ENCODE assay signal across 1 cellular context in the genomic region with DNA sequence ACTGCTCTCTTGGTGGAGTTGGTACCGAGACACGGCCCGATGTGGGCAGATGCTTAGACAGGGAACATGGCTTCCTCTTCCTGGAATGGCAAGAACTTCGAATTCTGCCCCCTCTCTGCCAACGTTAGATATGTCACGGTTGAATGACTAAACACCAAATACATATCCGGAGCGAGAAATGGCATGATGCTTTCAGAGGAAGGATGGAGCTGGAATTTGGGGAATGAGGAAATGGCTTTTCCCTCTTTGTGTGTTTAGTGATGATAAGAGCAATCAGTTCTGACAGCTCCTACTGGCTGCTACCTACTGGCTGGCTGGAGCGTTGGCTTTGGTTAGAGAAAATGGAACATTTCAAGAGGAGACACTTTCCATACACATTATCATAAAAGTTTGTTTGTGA.
TF ChIP-seq lines count a peak whose summit lies in the region.

No MANE protein-coding gene starts in this region.

TF ChIP-seq in endothelial cell of umbilical vein, 7 proteins besides CTCF, POLR2A, EP300 and RAD21 (continued from another document):
- peak; percentile 22 for TF ChIP-seq JUN (IDR thresholded peaks at IDR 0.05; ENCODE audit: borderline replicate concordance, insufficient read depth, insufficient read length, low read depth)
- TF ChIP-seq FOS (IDR thresholded peaks at IDR 0.05; ENCODE audit: borderline replicate concordance, insufficient read depth, low read length), result no peak
- no peak for TF ChIP-seq MYC (IDR thresholded peaks at IDR 0.05; ENCODE audit: low read depth, low read length)
- TF ChIP-seq POLR2AphosphoS5 (IDR thresholded peaks at IDR 0.05; ENCODE audit: insufficient read depth, low read depth, low read length), result peak; percentile 67
- no peak for TF ChIP-seq MAX (IDR thresholded peaks at IDR 0.05; ENCODE audit: insufficient read depth, insufficient read length)
- TF ChIP-seq GATA2 (IDR thresholded peaks at IDR 0.05; ENCODE audit: insufficient read depth, insufficient read length, low read depth, low read length), result peak; percentile 80
